ENCODE assay signal across 1 cellular context in the genomic region with DNA sequence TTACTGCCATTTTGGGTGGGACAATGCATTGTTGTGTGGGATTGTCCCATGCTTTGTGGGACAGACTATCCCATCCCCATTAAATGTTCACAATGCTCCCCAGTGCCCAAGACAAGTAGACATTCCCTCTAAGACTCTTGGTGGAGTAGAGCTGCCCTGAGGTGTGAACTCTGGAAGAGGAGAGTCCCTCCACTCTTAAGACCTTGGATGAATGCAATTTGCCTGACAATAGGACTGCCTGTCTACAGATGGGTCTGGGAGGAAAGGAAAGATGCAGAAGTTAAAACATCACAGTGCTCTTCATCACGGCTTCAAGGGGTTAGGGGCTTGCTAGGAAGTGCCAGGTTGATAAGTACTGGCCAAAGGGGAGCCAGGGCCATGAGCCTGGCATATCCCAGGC.
A peak's percentile ranks its signal among the peaks of the same experiment; 100 is the strongest.
TF ChIP-seq lines count a peak whose summit lies in the region.

No MANE protein-coding gene starts in this region.

TF ChIP-seq in H1, 55 proteins besides CTCF, POLR2A, EP300 and RAD21:
- 0 out of 2 replicates have a peak, but pooled peaks have one; percentile 21 for TF ChIP-seq E2F6 (IDR thresholded peaks at IDR 0.05)
